Comparison of ENCODE assay signal across 26 cellular contexts in the genomic region with DNA sequence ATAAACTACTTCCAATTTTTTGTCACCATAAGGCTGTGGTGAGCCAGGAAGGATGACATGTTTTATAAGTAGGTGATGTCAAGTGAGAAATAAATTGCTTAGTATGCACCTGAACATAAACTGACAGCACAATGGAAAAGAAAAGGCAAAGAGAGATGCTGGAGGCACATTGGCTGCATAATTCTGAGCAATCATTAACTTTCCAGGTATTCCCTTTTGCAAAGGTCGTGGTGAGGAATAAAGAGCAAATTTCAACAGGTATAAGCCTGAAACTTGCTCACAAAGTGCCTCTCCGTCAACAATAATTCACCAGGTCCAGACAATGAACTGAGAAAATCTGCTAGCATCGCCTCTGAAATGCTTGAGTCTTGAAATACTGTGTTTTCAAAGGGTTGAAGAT. TPM values are rescaled to one million over a fixed set of nuclear protein-coding genes. Genes with fewer than 3 reads are reported as not detected.
A peak's percentile ranks its signal among the peaks of the same experiment; 100 is the strongest.
DNase-seq lines count a peak whose midpoint lies in the region; ATAC-seq and TF ChIP-seq lines count a peak whose summit lies in the region.
"Had no signal": no experiment of that assay in that cellular context is flagged by ENCODE, and none has a peak within 500 bp of the region (broad histone marks: within the 10 kb centered on the region; RNA-seq: fewer than 3 reads in every experiment).

No MANE protein-coding gene starts in this region.

- CTCF ChIA-PET in activated naive CD4-positive, alpha-beta T cell treated with anti-CD3 and anti-CD28 coated beads, Interleukin-2, amount 10 ng/mL, durations not matched to agents 7 days and 5 days (lab: Charles Lee), result no interaction called here

- no peaks in the 10 kb centered on the region for H3K9me3 Mint-ChIP-seq in chondrocyte (ENCODE audit: low read depth)
- no peaks in the 10 kb centered on the region for H3K9me3 Mint-ChIP-seq in activated naive CD4-positive, alpha-beta T cell treated with anti-CD3 and anti-CD28 coated beads, Interleukin-2, amount 10 ng/mL, durations not matched to agents 7 days and 5 days
- H3K9me3 Mint-ChIP-seq: activated CD4-positive, alpha-beta memory T cell treated with anti-CD3 and anti-CD28 coated beads for 36 hours; central memory CD8-positive, alpha-beta T cell had no signal

- H3K36me3 ChIP-seq in heart left ventricle (peaks cover 0 to 37% (median 20%) of the 10 kb centered on the region in 9 donors), right lobe of liver (peaks cover 0 to 10% (median 1%) of the 10 kb centered on the region in 4 donors), tibial nerve (peaks cover 0 to 34% (median 0%) of the 10 kb centered on the region in 3 donors)
- H3K36me3 ChIP-seq: neutrophil, WERI-Rb-1 had no signal

- no peak for TF ChIP-seq EP300 in tibial nerve (IDR thresholded peaks at IDR 0.05)

- H3K27ac ChIP-seq in heart left ventricle (peak overlapping the region in 8 of 12 donors; percentile 78 to 92 (median 83)), right lobe of liver (peak overlapping the region; percentile 81 to 95 (median 82)), tibial nerve (peak overlapping the region in 3 of 4 donors; percentile 22 to 68 (median 38))
- H3K27ac ChIP-seq: BLaER1 treated with 17β-estradiol and CSF1 and Interleukin-3, amounts not matched to agents 10 nM and 100 nM; neutrophil; SJSA1; WERI-Rb-1 had no signal

- no peak overlapping the region for H3K4me3 Mint-ChIP-seq in chondrocyte (ENCODE audit: unreplicated experiment)
- no peak overlapping the region for H3K4me3 Mint-ChIP-seq in activated naive CD4-positive, alpha-beta T cell treated with anti-CD3 and anti-CD28 coated beads, Interleukin-2, amount 10 ng/mL, durations not matched to agents 7 days and 5 days
- H3K4me3 Mint-ChIP-seq: activated CD4-positive, alpha-beta memory T cell treated with anti-CD3 and anti-CD28 coated beads for 36 hours; central memory CD8-positive, alpha-beta T cell; T-helper 17 cell had no signal

- intact Hi-C loops in heart left ventricle (cut with DNase I) (loop anchor here in 6 of 10 donors (5.0 to 10.0 kb wide), 5 partner anchors 43 to 64 kb away; a partner anchor contains a TSS), cardiac septum (cut with DNase I) (loop anchor here (1.0 kb wide), 1 partner anchor 19 kb away; no protein-coding TSS in a partner anchor), right lobe of liver (cut with DNase I) (loop anchor here in 1 of 2 donors (10.0 kb wide), 1 partner anchor 46 kb away; a partner anchor contains a TSS)

- no peaks in the 10 kb centered on the region for H3K27me3 ChIP-seq in heart left ventricle
- H3K27me3 ChIP-seq in right lobe of liver, result no peaks in the 10 kb centered on the region
- no peaks in the 10 kb centered on the region for H3K27me3 ChIP-seq in tibial nerve
- H3K27me3 ChIP-seq: SJSA1 had no signal

- 95 to 98% (median 97%) methylated on average over 3 of the region's 3 CpGs for WGBS in heart left ventricle, 4 donors
- 27% methylated on average over 3 of the region's 3 CpGs for WGBS in right lobe of liver (ENCODE audit: insufficient coverage, low coverage, low lambda C conversion rate, missing lambda C conversion rate)
- WGBS in tibial nerve, 2 donors, result 87 to 94% methylated on average over 3 of the region's 3 CpGs

- no peaks in the 10 kb centered on the region for H3K9me3 ChIP-seq in heart left ventricle
- H3K9me3 ChIP-seq in right lobe of liver, result no peaks in the 10 kb centered on the region
- H3K9me3 ChIP-seq in tibial nerve, result no peaks in the 10 kb centered on the region
- H3K9me3 ChIP-seq: BLaER1 treated with 17β-estradiol and CSF1 and Interleukin-3, amounts not matched to agents 10 nM and 100 nM; neutrophil; SJSA1 had no signal

- peak overlapping the region; percentile 22 for H3K27ac Mint-ChIP-seq in chondrocyte (ENCODE audit: unreplicated experiment)
- no peak overlapping the region for H3K27ac Mint-ChIP-seq in activated naive CD4-positive, alpha-beta T cell treated with anti-CD3 and anti-CD28 coated beads, Interleukin-2, amount 10 ng/mL, durations not matched to agents 7 days and 5 days
- H3K27ac Mint-ChIP-seq: activated CD4-positive, alpha-beta memory T cell treated with anti-CD3 and anti-CD28 coated beads for 36 hours had no signal

- TF ChIP-seq POLR2A in heart left ventricle (IDR thresholded peaks at IDR 0.05) (no peak), right lobe of liver (IDR thresholded peaks at IDR 0.05) (peak; percentile 49), tibial nerve (IDR thresholded peaks at IDR 0.05) (no peak)

- H3K4me1 ChIP-seq in heart left ventricle (peaks cover 9 to 71% (median 54%) of the 10 kb centered on the region in 12 donors), right lobe of liver (peaks cover 0 to 53% (median 36%) of the 10 kb centered on the region in 4 donors), tibial nerve (peaks cover 0 to 43% (median 22%) of the 10 kb centered on the region in 4 donors)

- TF ChIP-seq CTCF in heart left ventricle (IDR thresholded peaks at IDR 0.05), result no peak
- TF ChIP-seq CTCF in chondrocyte (IDR thresholded peaks at IDR 0.05), result no peak
- no peak for TF ChIP-seq CTCF in right lobe of liver (IDR thresholded peaks at IDR 0.05)
- TF ChIP-seq CTCF in tibial nerve (IDR thresholded peaks at IDR 0.05), result no peak

- no peak for ATAC-seq in heart left ventricle
- peak; percentile 14 to 44 (median 20) for ATAC-seq in right lobe of liver
- ATAC-seq: esophagus mucosa, T-helper 17 cell had no signal

- H3K4me3 ChIP-seq in heart left ventricle (no peak overlapping the region), right lobe of liver (peak overlapping the region in 1 of 3 donors; percentile 0), tibial nerve (no peak overlapping the region)
- H3K4me3 ChIP-seq: BLaER1 treated with 17β-estradiol and CSF1 and Interleukin-3, amounts not matched to agents 10 nM and 100 nM; lung; SJSA1 had no signal

- peaks cover 37% of the 10 kb centered on the region for H3K36me3 Mint-ChIP-seq in chondrocyte (ENCODE audit: low read depth)
- H3K36me3 Mint-ChIP-seq in activated naive CD4-positive, alpha-beta T cell treated with anti-CD3 and anti-CD28 coated beads, Interleukin-2, amount 10 ng/mL, durations not matched to agents 7 days and 5 days, result no peaks in the 10 kb centered on the region
- H3K36me3 Mint-ChIP-seq: activated CD4-positive, alpha-beta memory T cell treated with anti-CD3 and anti-CD28 coated beads for 36 hours had no signal

- DNase-seq in heart left ventricle (no peak), cardiac septum (ENCODE audit: low spot score) (no peak), chondrocyte (ENCODE audit: low spot score) (no peak), right lobe of liver (no peak), tibial nerve (ENCODE audit: low spot score in 2 of 2) (no peak), cortex of kidney (lab: John Stamatoyannopoulos, UW) (no peak)
- no peak for DNase-seq in activated naive CD4-positive, alpha-beta T cell treated with anti-CD3 and anti-CD28 coated beads, Interleukin-2, amount 10 ng/mL, durations not matched to agents 7 days and 5 days
- DNase-seq in activated CD4-positive, CD25-positive, alpha-beta regulatory T cell (lab: John Stamatoyannopoulos, UW), result no peak
- DNase-seq: ACHN; activated CD4-positive, alpha-beta memory T cell treated with anti-CD3 and anti-CD28 coated beads for 36 hours; amniotic stem cell; effector CD8-positive, alpha-beta T cell; IMR-90; NCI-H1436 treated with DMSO at 0.1 percent for 48 hours; NCI-H2171 treated with DMSO at 0.1 percent for 48 hours; NCI-H774; retina; T-helper 17 cell; WERI-Rb-1 had no signal

- H3K4me1 Mint-ChIP-seq in chondrocyte (ENCODE audit: low read depth), result peaks cover 87% of the 10 kb centered on the region
- peaks cover 20% of the 10 kb centered on the region for H3K4me1 Mint-ChIP-seq in activated naive CD4-positive, alpha-beta T cell treated with anti-CD3 and anti-CD28 coated beads, Interleukin-2, amount 10 ng/mL, durations not matched to agents 7 days and 5 days

- H3K27me3 Mint-ChIP-seq in chondrocyte (ENCODE audit: low read depth), result no peaks in the 10 kb centered on the region
- H3K27me3 Mint-ChIP-seq in activated naive CD4-positive, alpha-beta T cell treated with anti-CD3 and anti-CD28 coated beads, Interleukin-2, amount 10 ng/mL, durations not matched to agents 7 days and 5 days, result peaks cover 43% of the 10 kb centered on the region

RNA-seq across cellular contexts. Expression of a gene that starts 48.2 kb away (rescaled TPM):
- 100 to 1,000 TPM in 8 of 9 donors, 10 to 100 TPM in 1; 96.3 to 223 (median 118) TPM for total RNA-seq in heart left ventricle
- 100 to 1,000 TPM in 1 of 2 donors, 10 to 100 TPM in 1; 23.1 to 159 TPM for polyA plus RNA-seq in heart left ventricle
- 180 TPM for total RNA-seq in cardiac septum
- 498 to 625 TPM (median 501 TPM) in 3 replicates for total RNA-seq in chondrocyte
- total RNA-seq in right lobe of liver, result 100 to 1,000 TPM in 3 of 6 experiments, 10 to 100 TPM in 3; 61.3 to 125 (median 98.4) TPM
- 100 to 1,000 TPM; 114 to 217 (median 193) TPM for total RNA-seq in tibial nerve
- total RNA-seq: OCI-LY7 had no signal

Comparison
In these comparisons a context has a peak if more than half of its experiments do, and no peak if none do; other contexts are left out.
1. ATAC-seq: peak in right lobe of liver (4 of 4); none in heart left ventricle (0 of 4).
2. Peak in every context shown above with its lines, with median percentiles within 50 percentile points of each other: H3K27ac ChIP-seq.